ENCODE assay signal across 1 cellular context in genomic region chr15:90716976-90717821, GRCh38.
A peak's percentile ranks its signal among the peaks of the same experiment; 100 is the strongest.
TF ChIP-seq lines count a peak whose summit lies in the region.

TSS of gene BLM (plus strand) at chr15:90717346. CDS start at chr15:90747393, 30,047 bp downstream.

TF ChIP-seq in HepG2, 621 proteins besides CTCF, POLR2A, EP300 and RAD21 (continued from another document and continues in another):
- TF ChIP-seq CAMTA2 (CRISPR knock-in tag; IDR thresholded peaks at IDR 0.05; ENCODE audit: borderline replicate concordance) (no peak), ZNF513 (CRISPR knock-in tag; conservative IDR thresholded peaks at IDR 0.05) (no peak), ZNF772 (CRISPR knock-in tag; IDR thresholded peaks at IDR 0.05) (0 out of 2 replicates have a peak, but pooled peaks have one; percentile 48), ZNF549 (CRISPR knock-in tag; IDR thresholded peaks at IDR 0.05) (no peak), SNAPC2 (CRISPR knock-in tag; IDR thresholded peaks at IDR 0.05) (peak; percentile 92; the same call in 1 of the 2 replicates), ZFYVE20 (CRISPR knock-in tag; IDR thresholded peaks at IDR 0.05; ENCODE audit: borderline replicate concordance, low read depth) (peak; percentile 97), ONECUT2 (CRISPR knock-in tag; IDR thresholded peaks at IDR 0.05) (no peak), NBN (conservative IDR thresholded peaks at IDR 0.05) (no peak), E2F2 (CRISPR knock-in tag; IDR thresholded peaks at IDR 0.05; ENCODE audit: borderline replicate concordance) (peak; percentile 91; the same call in 1 of the 2 replicates), DMTF1 (CRISPR knock-in tag; IDR thresholded peaks at IDR 0.05) (no peak), MLLT10 (CRISPR knock-in tag; IDR thresholded peaks at IDR 0.05) (no peak), HMG20A (CRISPR knock-in tag; IDR thresholded peaks at IDR 0.05; ENCODE audit: borderline replicate concordance) (no peak), ZSCAN12 (CRISPR knock-in tag; IDR thresholded peaks at IDR 0.05) (no peak), MBD4 (IDR thresholded peaks at IDR 0.05; ENCODE audit: borderline replicate concordance, low read length) (no peak), REST (IDR thresholded peaks at IDR 0.05; ENCODE audit: borderline replicate concordance in 1 of 2, low read depth in 1 of 2, low read length in 2 of 2) (no peak), ZC3H13 (CRISPR knock-in tag; IDR thresholded peaks at IDR 0.05) (0 out of 2 replicates have a peak, but pooled peaks have one; percentile 41), NFATC3 (CRISPR knock-in tag; IDR thresholded peaks at IDR 0.05) (peak; percentile 62; the same call in 1 of the 2 replicates), DRAP1 (CRISPR knock-in tag; IDR thresholded peaks at IDR 0.05) (peak; percentile 69), ZNF746 (CRISPR knock-in tag; IDR thresholded peaks at IDR 0.05) (peak; percentile 43; the same call in 1 of the 2 replicates), MED13 (CRISPR knock-in tag; IDR thresholded peaks at IDR 0.05) (no peak; the same call in 1 of the 2 replicates), CBX5 (CRISPR knock-in tag; IDR thresholded peaks at IDR 0.05; ENCODE audit: borderline replicate concordance) (no peak), ZNF275 (CRISPR knock-in tag; IDR thresholded peaks at IDR 0.05; ENCODE audit: borderline replicate concordance) (no peak), RFX1 (IDR thresholded peaks at IDR 0.05) (no peak), SPEN (CRISPR knock-in tag; IDR thresholded peaks at IDR 0.05; ENCODE audit: low read depth) (peak; percentile 75), RBAK (CRISPR knock-in tag; IDR thresholded peaks at IDR 0.05) (no peak), RFX5 (IDR thresholded peaks at IDR 0.05; ENCODE audit: low read depth, low read length) (peak; percentile 54; the same call in 1 of the 2 replicates), ZNF329 (CRISPR knock-in tag; IDR thresholded peaks at IDR 0.05; ENCODE audit: low read depth) (0 out of 2 replicates have a peak, but pooled peaks have one; percentile 55), SP4 (CRISPR knock-in tag; IDR thresholded peaks at IDR 0.05) (peak; percentile 95), MAFG (CRISPR knock-in tag; IDR thresholded peaks at IDR 0.05) (no peak), ZNF556 (CRISPR knock-in tag; IDR thresholded peaks at IDR 0.05; ENCODE audit: borderline replicate concordance) (no peak), IKZF1 (IDR thresholded peaks at IDR 0.05) (no peak), TAF15 (IDR thresholded peaks at IDR 0.05; ENCODE audit: low read depth, low read length, poor library complexity, severe bottlenecking) (no peak), ZNF264 (CRISPR knock-in tag; IDR thresholded peaks at IDR 0.05) (no peak), GPN1 (CRISPR knock-in tag; IDR thresholded peaks at IDR 0.05; ENCODE audit: borderline replicate concordance) (no peak), POGK (CRISPR knock-in tag; conservative IDR thresholded peaks at IDR 0.05) (peak; percentile 98), ZNF784 (CRISPR knock-in tag; IDR thresholded peaks at IDR 0.05; ENCODE audit: borderline replicate concordance) (peak; percentile 26; the same call in 1 of the 2 replicates), KLF11 (CRISPR knock-in tag; IDR thresholded peaks at IDR 0.05) (peak; percentile 50; the same call in 1 of the 2 replicates), MEIS2 (CRISPR knock-in tag; IDR thresholded peaks at IDR 0.05) (peak; percentile 15; the same call in 1 of the 2 replicates), RFXAP (CRISPR knock-in tag; IDR thresholded peaks at IDR 0.05; ENCODE audit: borderline replicate concordance) (no peak), ZNF234 (CRISPR knock-in tag; conservative IDR thresholded peaks at IDR 0.05) (no peak), TEAD3 (CRISPR knock-in tag; optimal IDR thresholded peaks at IDR 0.05; ENCODE audit: borderline replicate concordance) (peak; percentile 48), FOXO1 (CRISPR knock-in tag; IDR thresholded peaks at IDR 0.05) (no peak), HOXA7 (CRISPR knock-in tag; IDR thresholded peaks at IDR 0.05) (no peak), USF2 (IDR thresholded peaks at IDR 0.05; ENCODE audit: low read depth, low read length) (peak; percentile 48), USF2 (CRISPR knock-in tag; IDR thresholded peaks at IDR 0.05; ENCODE audit: borderline replicate concordance) (peak; percentile 83; the same call in 1 of the 2 replicates), ZNF839 (CRISPR knock-in tag; IDR thresholded peaks at IDR 0.05; ENCODE audit: borderline replicate concordance) (0 out of 2 replicates have a peak, but pooled peaks have one; percentile 24), NKX3-1 (CRISPR knock-in tag; IDR thresholded peaks at IDR 0.05) (no peak), MXD1 (CRISPR knock-in tag; IDR thresholded peaks at IDR 0.05) (peak; percentile 89; the same call in 1 of the 2 replicates), ZNF7 (CRISPR knock-in tag; IDR thresholded peaks at IDR 0.05) (no peak), POLR2G (IDR thresholded peaks at IDR 0.05; ENCODE audit: low read depth, low read length) (peak; percentile 87)
